In genomic region chr18:46190667-46191066, GRCh38 we compare ENCODE assay signal across 17 cellular contexts.
DNase-seq lines count a peak whose midpoint lies in the region; ATAC-seq and TF ChIP-seq lines count a peak whose summit lies in the region.
"Had no signal": no experiment of that assay in that cellular context is flagged by ENCODE, and none has a peak within 500 bp of the region (broad histone marks: within the 10 kb centered on the region; RNA-seq: fewer than 3 reads in every experiment).

No MANE protein-coding gene starts in this region.

- H3K79me2 ChIP-seq in GM23338 (replicated peaks; ENCODE audit: insufficient read depth): peaks cover 96% of the 10 kb centered on the region

- H3K4me3 ChIP-seq in GM23338 (no peak overlapping the region), mucosa of descending colon (no peak overlapping the region), SJCRH30 (no peak overlapping the region)
- H3K4me3 ChIP-seq: MG63 had no signal

- H3K27ac Mint-ChIP-seq in activated T-cell treated with anti-CD3 and anti-CD28 coated beads, Interleukin-2, amount 50 U/mL, for 72 hours: no peak overlapping the region
- H3K27ac Mint-ChIP-seq in GM23338 (no peak overlapping the region; the same call in 1 of the 2 replicates), nephron progenitor cell (peak overlapping the region; percentile 48)
- H3K27ac Mint-ChIP-seq in activated naive CD8-positive, alpha-beta T cell treated with anti-CD3 and anti-CD28 coated beads, Interleukin-2, amount 50 U/mL, for 24 hours: no peak overlapping the region
- H3K27ac Mint-ChIP-seq: CD14-positive monocyte had no signal

- no peak for DNase-seq in activated T-cell treated with anti-CD3 and anti-CD28 coated beads, Interleukin-2, amount 50 U/mL, for 72 hours
- no peak for DNase-seq in activated T-cell treated with anti-CD3 and anti-CD28 coated beads, Interleukin-2, amount 50 U/mL, for 1 hour
- no peak for DNase-seq in GM23338 (ENCODE audit: low spot score)
- DNase-seq in activated naive CD8-positive, alpha-beta T cell treated with anti-CD3 and anti-CD28 coated beads, Interleukin-2, amount 50 U/mL, for 24 hours: no peak
- no peak for DNase-seq in nephron progenitor cell
- DNase-seq in mucosa of descending colon: no peak
- no peak for DNase-seq in head of caudate nucleus
- no peak for DNase-seq in SJCRH30
- DNase-seq: Caco-2, DMS153, EL, H7, MG63, NCI-H1092 treated with DMSO at 0.1 percent for 48 hours, NCI-H1694, NCI-H524 treated with DMSO at 0.1 percent for 48 hours had no signal

- H3K4me3 Mint-ChIP-seq in activated T-cell treated with anti-CD3 and anti-CD28 coated beads, Interleukin-2, amount 50 U/mL, for 72 hours: no peak overlapping the region
- H3K4me3 Mint-ChIP-seq in GM23338 (no peak overlapping the region), nephron progenitor cell (no peak overlapping the region)
- no peak overlapping the region for H3K4me3 Mint-ChIP-seq in activated naive CD8-positive, alpha-beta T cell treated with anti-CD3 and anti-CD28 coated beads, Interleukin-2, amount 50 U/mL, for 24 hours
- H3K4me3 Mint-ChIP-seq: CD14-positive monocyte had no signal

- H3K9me2 ChIP-seq in GM23338 (ENCODE audit: insufficient read depth): no peaks in the 10 kb centered on the region

- H3K4me1 ChIP-seq in GM23338 (ENCODE audit: insufficient read depth) (0 out of 2 replicates have a peak, but pooled peaks cover 2% of the 10 kb centered on the region), mucosa of descending colon (ENCODE audit: low read depth) (no peaks in the 10 kb centered on the region), SJCRH30 (no peaks in the 10 kb centered on the region)
- H3K4me1 ChIP-seq: Caco-2 had no signal

- H3F3A ChIP-seq in GM23338 (replicated peaks; ENCODE audit: low read depth): no peaks in the 10 kb centered on the region

- peaks cover 26% of the 10 kb centered on the region for H4K20me1 ChIP-seq in GM23338 (replicated peaks; ENCODE audit: insufficient read depth)

- H3K9me3 ChIP-seq in mucosa of descending colon (no peaks in the 10 kb centered on the region), SJCRH30 (replicated peaks) (no peaks in the 10 kb centered on the region)
- H3K9me3 ChIP-seq: Caco-2, MG63 had no signal

- peak; percentile 49 to 59 for ATAC-seq in activated T-cell treated with anti-CD3 and anti-CD28 coated beads, Interleukin-2, amount 50 U/mL, for 72 hours (replicated peaks in 1 of 2)
- no peak for ATAC-seq in GM23338
- ATAC-seq in activated naive CD8-positive, alpha-beta T cell treated with anti-CD3 and anti-CD28 coated beads, Interleukin-2, amount 50 U/mL, for 24 hours: peak; percentile 38
- no peak for ATAC-seq in mucosa of descending colon

- TF ChIP-seq CTCF in GM23338 (conservative IDR thresholded peaks at IDR 0.05; ENCODE audit: low read depth in 2 of 2) (no peak), nephron progenitor cell (IDR thresholded peaks at IDR 0.05) (no peak), mucosa of descending colon (IDR thresholded peaks at IDR 0.05) (no peak)

- peaks cover 28% of the 10 kb centered on the region for H3K4me1 Mint-ChIP-seq in activated T-cell treated with anti-CD3 and anti-CD28 coated beads, Interleukin-2, amount 50 U/mL, for 72 hours (ENCODE audit: low read depth)
- H3K4me1 Mint-ChIP-seq in GM23338 (no peaks in the 10 kb centered on the region; the same call in 2 of the 3 replicates), nephron progenitor cell (no peaks in the 10 kb centered on the region)
- H3K4me1 Mint-ChIP-seq in activated naive CD8-positive, alpha-beta T cell treated with anti-CD3 and anti-CD28 coated beads, Interleukin-2, amount 50 U/mL, for 24 hours: peaks cover 41% of the 10 kb centered on the region
- H3K4me1 Mint-ChIP-seq: CD14-positive monocyte had no signal

- no peaks in the 10 kb centered on the region for H3K27me3 Mint-ChIP-seq in activated T-cell treated with anti-CD3 and anti-CD28 coated beads, Interleukin-2, amount 50 U/mL, for 72 hours (ENCODE audit: low read depth)
- H3K27me3 Mint-ChIP-seq in GM23338 (ENCODE audit: insufficient read depth, low read depth, poor library complexity) (no peaks in the 10 kb centered on the region), nephron progenitor cell (ENCODE audit: low read depth, poor library complexity) (no peaks in the 10 kb centered on the region)
- H3K27me3 Mint-ChIP-seq in activated naive CD8-positive, alpha-beta T cell treated with anti-CD3 and anti-CD28 coated beads, Interleukin-2, amount 50 U/mL, for 24 hours: no peaks in the 10 kb centered on the region

- H3K9me3 Mint-ChIP-seq in activated T-cell treated with anti-CD3 and anti-CD28 coated beads, Interleukin-2, amount 50 U/mL, for 72 hours: no peaks in the 10 kb centered on the region
- H3K9me3 Mint-ChIP-seq in GM23338 (no peaks in the 10 kb centered on the region), nephron progenitor cell (no peaks in the 10 kb centered on the region)
- H3K9me3 Mint-ChIP-seq in activated naive CD8-positive, alpha-beta T cell treated with anti-CD3 and anti-CD28 coated beads, Interleukin-2, amount 50 U/mL, for 24 hours: no peaks in the 10 kb centered on the region

- H3K4me2 ChIP-seq in GM23338: no peak overlapping the region

- no peak overlapping the region for H2AFZ ChIP-seq in GM23338

- H3K27ac ChIP-seq in GM23338 (ENCODE audit: low read depth): 0 out of 2 replicates have a peak overlapping the region, but pooled peaks have one; percentile 64
- H3K27ac ChIP-seq in SJCRH30: no peak overlapping the region

- intact Hi-C loops in mucosa of descending colon (cut with DNase I, micrococcal nuclease) (no loop called here), head of caudate nucleus (cut with DNase I) (no loop called here)

- H3K36me3 Mint-ChIP-seq in activated T-cell treated with anti-CD3 and anti-CD28 coated beads, Interleukin-2, amount 50 U/mL, for 72 hours (ENCODE audit: insufficient read depth in 2 of 2): no peaks in the 10 kb centered on the region
- H3K36me3 Mint-ChIP-seq in GM23338 (ENCODE audit: low read depth): no peaks in the 10 kb centered on the region
- H3K36me3 Mint-ChIP-seq in activated naive CD8-positive, alpha-beta T cell treated with anti-CD3 and anti-CD28 coated beads, Interleukin-2, amount 50 U/mL, for 24 hours (ENCODE audit: low read depth): peaks cover 14% of the 10 kb centered on the region
- peaks cover 9% of the 10 kb centered on the region for H3K36me3 Mint-ChIP-seq in nephron progenitor cell (ENCODE audit: low read depth)

- no peaks in the 10 kb centered on the region for H3K36me3 ChIP-seq in GM23338 (ENCODE audit: insufficient read depth)
- H3K36me3 ChIP-seq in mucosa of descending colon (ENCODE audit: low read depth): no peaks in the 10 kb centered on the region
- no peaks in the 10 kb centered on the region for H3K36me3 ChIP-seq in SJCRH30
- H3K36me3 ChIP-seq: MG63 had no signal

- no peaks in the 10 kb centered on the region for H3K27me3 ChIP-seq in GM23338 (ENCODE audit: insufficient read depth)
- no peaks in the 10 kb centered on the region for H3K27me3 ChIP-seq in SJCRH30
- H3K27me3 ChIP-seq: MG63 had no signal

TF ChIP-seq in GM23338, 12 proteins besides CTCF, POLR2A, EP300 and RAD21 (continues in another document):
- TF ChIP-seq EZH2 (IDR thresholded peaks at IDR 0.05; ENCODE audit: low read depth, unreplicated experiment) (no peak), POLR2AphosphoS5 (IDR thresholded peaks at IDR 0.05; ENCODE audit: low read depth) (no peak), STAT1 (IDR thresholded peaks at IDR 0.05; ENCODE audit: unreplicated experiment) (no peak)

Comparison
In these comparisons a context has a peak if more than half of its experiments do, and no peak if none do; other contexts are left out.
1. ATAC-seq: peak in activated T-cell treated with anti-CD3 and anti-CD28 coated beads, Interleukin-2, amount 50 U/mL, for 72 hours (2 of 2) and activated naive CD8-positive, alpha-beta T cell treated with anti-CD3 and anti-CD28 coated beads, Interleukin-2, amount 50 U/mL, for 24 hours (single experiment); none in GM23338 (single experiment) and mucosa of descending colon (single experiment).